In genomic region chr10:29636178-29636577, GRCh38 we compare ENCODE assay signal across 8 cellular contexts. TPM values are rescaled to one million over a fixed set of nuclear protein-coding genes. Genes with fewer than 3 reads are reported as not detected.
DNase-seq lines count a peak whose midpoint lies in the region; ATAC-seq, FAIRE-seq and TF ChIP-seq lines count a peak whose summit lies in the region.

No MANE protein-coding gene starts in this region.

- TF ChIP-seq CTCF in AG10803 (conservative IDR thresholded peaks at IDR 0.05; ENCODE audit: low read length) = no peak

- no peaks in the 10 kb centered on the region for H3K9me3 ChIP-seq in mucosa of stomach (ENCODE audit: control insufficient read depth, low read length)

- no peaks in the 10 kb centered on the region for H3K27me3 ChIP-seq in mucosa of stomach (ENCODE audit: control insufficient read depth, insufficient read depth, low read length)

- FAIRE-seq in HTR-8/SVneo (lab: Jason Lieb, UNC) = no peak

- H3K4me3 ChIP-seq in AG10803 (ENCODE audit: low read length) (no peak overlapping the region), mucosa of stomach (ENCODE audit: low read length) (no peak overlapping the region)

- H3K4me1 ChIP-seq in mucosa of stomach (ENCODE audit: control insufficient read depth, insufficient read depth, low read length) = peaks cover 12% of the 10 kb centered on the region

- H3K36me3 ChIP-seq in mucosa of stomach (ENCODE audit: control insufficient read depth, insufficient read depth, low read length) = no peaks in the 10 kb centered on the region

- DNase-seq in AG10803 (ENCODE audit: low read depth) = peak; percentile 57
- DNase-seq in Kasumi-1 (lab: John Stamatoyannopoulos, UW) = peak; percentile 55 to 63
- peak; percentile 75 for DNase-seq in central memory CD4-positive, alpha-beta T cell
- no peak for DNase-seq in mesenteric fat pad (ENCODE audit: low spot score)
- DNase-seq in T-helper 9 cell = no peak
- no peak for DNase-seq in HTR-8/SVneo (ENCODE audit: insufficient read length, low spot score)

- peak overlapping the region; percentile 7 for H3K9ac ChIP-seq in mucosa of stomach (ENCODE audit: low read length)

- ATAC-seq in GM19455 (IDR thresholded peaks at IDR 0.05; ENCODE audit: unreplicated experiment) = no peak

RNA-seq across cellular contexts. Expression of gene SVIL, which starts 1.4 kb away (rescaled TPM):
- 100 TPM for total RNA-seq in mesenteric fat pad

Comparison
In these comparisons a context has a peak if more than half of its experiments do, and no peak if none do; other contexts are left out.
1. DNase-seq: peak in AG10803 (single experiment), Kasumi-1 (2 of 2) and central memory CD4-positive, alpha-beta T cell (single experiment); none in mesenteric fat pad (single experiment), T-helper 9 cell (single experiment) and HTR-8/SVneo (single experiment).